ENCODE assay signal across 19 cellular contexts in genomic region chr13:98487016-98487415, GRCh38.
DNase-seq lines count a peak whose midpoint lies in the region; ATAC-seq, FAIRE-seq and TF ChIP-seq lines count a peak whose summit lies in the region.
"Had no signal": no experiment of that assay in that cellular context is flagged by ENCODE, and none has a peak within 500 bp of the region (broad histone marks: within the 10 kb centered on the region; RNA-seq: fewer than 3 reads in every experiment).

No MANE protein-coding gene starts in this region.

- H3K9ac ChIP-seq in H9 (ENCODE audit: extremely low read depth, insufficient read length, low read length) (no peak overlapping the region), Karpas-422 (ENCODE audit: low read length) (no peak overlapping the region)

- no peak for ATAC-seq in A549
- ATAC-seq: body of pancreas had no signal

- H3K4ac ChIP-seq in H9 (ENCODE audit: low read depth, low read length), result no peak overlapping the region

- TF ChIP-seq POLR2A in A549 (IDR thresholded peaks at IDR 0.05; ENCODE audit: low read length) (no peak), esophagus squamous epithelium (IDR thresholded peaks at IDR 0.05) (no peak)

- H3K27me3 ChIP-seq in H9 (ENCODE audit: insufficient read depth, low read length) (no peaks in the 10 kb centered on the region), bronchial epithelial cell (ENCODE audit: control insufficient read depth, insufficient read depth, low read length) (no peaks in the 10 kb centered on the region), esophagus squamous epithelium (no peaks in the 10 kb centered on the region), Karpas-422 (ENCODE audit: low read length) (no peaks in the 10 kb centered on the region)
- H3K27me3 ChIP-seq: body of pancreas, stomach, uterus had no signal

- H3K36me3 Mint-ChIP-seq in H9 (ENCODE audit: insufficient read depth in 1 of 3, low read depth in 3 of 3) (peaks cover 0 to 2% (median 0%) of the 10 kb centered on the region in 3 experiments; a peak in 1 of 7 replicates), nephron progenitor cell (ENCODE audit: low read depth) (peaks cover 5% of the 10 kb centered on the region)

- H4K20me1 ChIP-seq in H9 (ENCODE audit: control insufficient read depth, insufficient read depth, insufficient read length) (no peaks in the 10 kb centered on the region), Karpas-422 (ENCODE audit: insufficient read depth, low read depth, low read length) (peaks cover 84% of the 10 kb centered on the region)

- H3K56ac ChIP-seq in H9 (ENCODE audit: insufficient read length, low read depth, low read length), result no peak overlapping the region

- no peak for TF ChIP-seq EP300 in A549 (IDR thresholded peaks at IDR 0.05)

- no peak overlapping the region for H3T11ph ChIP-seq in H9 (ENCODE audit: low read length)

- no peak overlapping the region for H2BK12ac ChIP-seq in H9 (ENCODE audit: insufficient read length, low read depth, low read length)

- DNase-seq in A549 (ENCODE audit: low read depth in 1 of 2, low spot score in 1 of 2), result no peak
- DNase-seq in H9, result no peak
- DNase-seq in bronchial epithelial cell (ENCODE audit: low read depth), result no peak
- no peak for DNase-seq in nephron progenitor cell
- DNase-seq in esophagus squamous epithelium (lab: John Stamatoyannopoulos, UW), result no peak
- DNase-seq in Karpas-422, result no peak
- DNase-seq in D721Med (ENCODE audit: insufficient read length, low spot score), result no peak
- no peak for DNase-seq in iPS-NIHi7 (ENCODE audit: extremely low spot score)
- DNase-seq: ACHN; activated CD4-positive, CD25-positive, alpha-beta regulatory T cell treated with anti-CD3 and anti-CD28 coated beads, Interleukin-2, amount 50 U/mL, for 72 hours; activated naive CD4-positive, alpha-beta T cell treated with anti-CD3 and anti-CD28 coated beads, Interleukin-2, amount 50 U/mL, for 16 hours; body of pancreas; hippocampal formation; kidney glomerular epithelial cell; mesendoderm; NCI-H446 treated with DMSO at 0.1 percent for 48 hours; SHP77 treated with DMSO at 0.1 percent for 48 hours; stomach; uterus had no signal

- H2BK20ac ChIP-seq in H9 (ENCODE audit: low read depth, low read length, poor library complexity, severe bottlenecking), result no peak overlapping the region

- H3K9me3 ChIP-seq in A549, result no peaks in the 10 kb centered on the region
- H3K9me3 ChIP-seq in H9 (ENCODE audit: control insufficient read depth, low read depth, low read length), result no peaks in the 10 kb centered on the region
- no peaks in the 10 kb centered on the region for H3K9me3 ChIP-seq in esophagus squamous epithelium
- H3K9me3 ChIP-seq in Karpas-422 (ENCODE audit: low read length), result no peaks in the 10 kb centered on the region
- H3K9me3 ChIP-seq: body of pancreas, stomach, uterus had no signal

- no peak overlapping the region for H2AFZ ChIP-seq in H9 (ENCODE audit: low read length)
- no peak overlapping the region for H2AFZ ChIP-seq in Karpas-422 (ENCODE audit: low read length)

- no peak for FAIRE-seq in A549 (lab: Jason Lieb, UNC)
- peak; percentile 55 for FAIRE-seq in bronchial epithelial cell (lab: Jason Lieb, UNC)
- FAIRE-seq in D721Med (lab: Jason Lieb, UNC), result no peak

- H3K4me1 Mint-ChIP-seq in H9 (peaks cover 84 to 90% of the 10 kb centered on the region in 2 experiments), nephron progenitor cell (peaks cover 100% of the 10 kb centered on the region)

- H4K5ac ChIP-seq in H9 (ENCODE audit: insufficient read length, low read depth, low read length), result no peak overlapping the region

- no peaks in the 10 kb centered on the region for H3K9me2 ChIP-seq in Karpas-422 (replicated peaks; ENCODE audit: insufficient read depth, low read length)

- H3K79me1 ChIP-seq in H9 (ENCODE audit: insufficient read depth, low read depth, low read length, poor library complexity, severe bottlenecking), result peaks cover 11% of the 10 kb centered on the region

- H3K4me2 ChIP-seq in A549 (no peak overlapping the region), H9 (ENCODE audit: insufficient read depth, insufficient read length, low read length) (no peak overlapping the region), Karpas-422 (ENCODE audit: low read depth, low read length, poor library complexity, severe bottlenecking) (no peak overlapping the region)

- 89% methylated on average over 5 of the region's 5 CpGs for WGBS in A549 (ENCODE audit: missing lambda C conversion rate)
- WGBS in H9 (ENCODE audit: extremely low coverage, insufficient read length, low lambda C conversion rate), result no CpG with 5 or more reads among the region's 5 CpGs
- 70 to 80% methylated on average over 5 of the region's 5 CpGs for WGBS in esophagus squamous epithelium, 2 donors

- H3K9me3 Mint-ChIP-seq in H9 (no peaks in the 10 kb centered on the region), nephron progenitor cell (no peaks in the 10 kb centered on the region)

- POLR2A ChIA-PET in A549 (lab: Yijun Ruan, JAX), result no interaction called here

- H3K27me3 Mint-ChIP-seq in H9 (ENCODE audit: low read depth) (no peaks in the 10 kb centered on the region), nephron progenitor cell (ENCODE audit: low read depth, poor library complexity) (peaks cover 3% of the 10 kb centered on the region)

- no peak for TF ChIP-seq RAD21 in A549 (conservative IDR thresholded peaks at IDR 0.05 in 1 of 2, IDR thresholded peaks at IDR 0.05 in 1 of 2)

- peaks cover 37% of the 10 kb centered on the region; the same call in 1 of the 2 replicates for H3K79me2 ChIP-seq in H9 (ENCODE audit: insufficient read depth, low read length)
- H3K79me2 ChIP-seq in Karpas-422 (ENCODE audit: low read length), result peaks cover 99% of the 10 kb centered on the region

- no peak overlapping the region for H3K14ac ChIP-seq in H9 (ENCODE audit: insufficient read depth, low read length)

- H3K23ac ChIP-seq in H9 (ENCODE audit: insufficient read length, low read depth, low read length), result no peak overlapping the region

- H3K27ac Mint-ChIP-seq in H9, result 0 out of 7 replicates have a peak overlapping the region, but pooled peaks of 2 of the 3 experiments have one; percentile 8 to 15
- H3K27ac Mint-ChIP-seq in nephron progenitor cell, result peak overlapping the region; percentile 80

- no peak overlapping the region for H2BK15ac ChIP-seq in H9 (ENCODE audit: low read depth, low read length)

- no peak overlapping the region for H3K4me3 ChIP-seq in A549
- no peak overlapping the region for H3K4me3 ChIP-seq in bronchial epithelial cell (ENCODE audit: low read depth, low read length)
- no peak overlapping the region for H3K4me3 ChIP-seq in esophagus squamous epithelium
- no peak overlapping the region for H3K4me3 ChIP-seq in Karpas-422 (ENCODE audit: low read length)
- H3K4me3 ChIP-seq: body of pancreas, stomach, uterus had no signal

- no peak overlapping the region for H4K91ac ChIP-seq in H9 (ENCODE audit: insufficient read length, low read depth, low read length)

- CTCF ChIA-PET in A549 (lab: Yijun Ruan, JAX), result interaction anchor here (1.3 to 3.1 kb wide), 3 partner anchors 22 to 167 kb away, joined by 4 to 12 read pairs (median 4); no protein-coding TSS in a partner anchor

- no peak overlapping the region for H3K18ac ChIP-seq in H9 (ENCODE audit: insufficient read length, low read depth, low read length)

- H3K4me3 Mint-ChIP-seq in H9, result no peak overlapping the region
- peak overlapping the region; percentile 8 for H3K4me3 Mint-ChIP-seq in nephron progenitor cell

- TF ChIP-seq CTCF in A549 (IDR thresholded peaks at IDR 0.05), result no peak
- no peak for TF ChIP-seq CTCF in H9 (conservative IDR thresholded peaks at IDR 0.05)
- no peak for TF ChIP-seq CTCF in bronchial epithelial cell (IDR thresholded peaks at IDR 0.05; ENCODE audit: insufficient read depth, low read length, severe bottlenecking)
- no peak for TF ChIP-seq CTCF in nephron progenitor cell (IDR thresholded peaks at IDR 0.05)
- TF ChIP-seq CTCF in esophagus squamous epithelium (IDR thresholded peaks at IDR 0.05), result no peak
- no peak for TF ChIP-seq CTCF in D721Med (IDR thresholded peaks at IDR 0.05; ENCODE audit: insufficient read depth, missing control alignments)

- H3K4me1 ChIP-seq in A549 (peaks cover 85% of the 10 kb centered on the region), H9 (ENCODE audit: insufficient read depth, low read length) (peaks cover 7% of the 10 kb centered on the region; the same call in 1 of the 2 replicates), esophagus squamous epithelium (peaks cover 47 to 96% (median 65%) of the 10 kb centered on the region in 3 donors), Karpas-422 (ENCODE audit: low read length) (peaks cover 46% of the 10 kb centered on the region)

- no peaks in the 10 kb centered on the region for H3K23me2 ChIP-seq in H9 (ENCODE audit: insufficient read length, low read depth, low read length, poor library complexity, severe bottlenecking)

- H3K36me3 ChIP-seq in bronchial epithelial cell (ENCODE audit: control insufficient read depth, insufficient read depth, low read length) (peaks cover 14% of the 10 kb centered on the region), esophagus squamous epithelium (peaks cover 0 to 16% (median 0%) of the 10 kb centered on the region in 3 donors), Karpas-422 (ENCODE audit: insufficient read depth, low read length) (no peaks in the 10 kb centered on the region)
- H3K36me3 ChIP-seq: uterus had no signal

- peak overlapping the region; percentile 93 to 98; a peak in 5 of 6 replicates for H3K27ac ChIP-seq in A549
- H3K27ac ChIP-seq in H9 (ENCODE audit: insufficient read length, low read depth, low read length), result no peak overlapping the region
- H3K27ac ChIP-seq in esophagus squamous epithelium, result peak overlapping the region in 2 of 4 donors; percentile 88 to 89
- H3K27ac ChIP-seq in Karpas-422 (ENCODE audit: low read length), result no peak overlapping the region
- H3K27ac ChIP-seq: body of pancreas, uterus had no signal

- intact Hi-C loops in esophagus squamous epithelium (cut with DNase I), result no loop called here

- H2BK120ac ChIP-seq in H9 (ENCODE audit: low read depth, low read length, poor library complexity, severe bottlenecking), result no peak overlapping the region

- H2BK5ac ChIP-seq in H9 (ENCODE audit: insufficient read length, low read length), result no peak overlapping the region

- H4K8ac ChIP-seq in H9 (replicated peaks; ENCODE audit: insufficient read length, low read depth, low read length), result no peak overlapping the region

- no peak overlapping the region for H2AK5ac ChIP-seq in H9 (ENCODE audit: insufficient read length, low read length)

TF ChIP-seq in A549, 52 proteins besides CTCF, POLR2A, EP300 and RAD21 (continues in another document):
- no peak for TF ChIP-seq RARB (CRISPR knock-in tag; IDR thresholded peaks at IDR 0.05)
- TF ChIP-seq FOSL2 (IDR thresholded peaks at IDR 0.05), result no peak
- TF ChIP-seq FOSL2 (CRISPR knock-in tag; IDR thresholded peaks at IDR 0.05), result no peak
- TF ChIP-seq HOXB5 (CRISPR knock-in tag; IDR thresholded peaks at IDR 0.05), result no peak

Comparison
In these comparisons a context has a peak if more than half of its experiments do, and no peak if none do; other contexts are left out.
1. H3K27ac ChIP-seq: peak in A549 (2 of 2); none in H9 (single experiment) and Karpas-422 (single experiment).